ENCODE assay signal across 12 cellular contexts in the genomic region with DNA sequence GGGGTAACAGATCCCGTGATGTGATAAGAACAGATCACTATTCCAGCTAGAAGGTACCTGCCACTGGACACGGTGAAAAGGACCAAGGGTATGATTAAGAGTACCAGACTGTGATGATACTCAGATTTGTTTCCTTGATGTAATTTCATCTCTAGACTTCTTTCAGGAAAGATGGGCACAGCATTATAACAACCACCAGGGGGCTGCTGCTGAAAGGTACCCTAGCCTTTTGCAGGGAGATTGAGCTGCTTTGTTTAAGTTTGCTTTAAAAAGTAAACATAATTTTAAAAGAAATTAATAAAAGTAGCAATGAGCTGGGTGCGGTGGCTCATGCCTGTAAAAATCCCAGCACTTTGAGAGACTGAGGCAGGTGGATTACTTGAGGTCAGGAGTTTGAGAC.
DNase-seq lines count a peak whose midpoint lies in the region; ATAC-seq and TF ChIP-seq lines count a peak whose summit lies in the region.
"Had no signal": no experiment of that assay in that cellular context is flagged by ENCODE, and none has a peak within 500 bp of the region (broad histone marks: within the 10 kb centered on the region; RNA-seq: fewer than 3 reads in every experiment).

No MANE protein-coding gene starts in this region.

- POLR2A ChIA-PET in WTC11 (lab: Charles Lee) (no interaction called here), GM10248 (lab: Yijun Ruan, JAX) (no interaction called here)

- H3K36me3 Mint-ChIP-seq in WTC11 (no peaks in the 10 kb centered on the region), mesothelial cell of epicardium (no peaks in the 10 kb centered on the region)
- H3K36me3 Mint-ChIP-seq: brain; stimulated activated naive B cell treated with anti-CD40 and anti-IgM and Interleukin-4, amounts not matched to agents 10 μg/mL and 1 μg/mL and 100 μg/mL, for 72 hours had no signal

- CTCF ChIA-PET in WTC11 (lab: Charles Lee) (interaction anchor here (0.6 to 1.5 kb wide), 8 partner anchors 9 to 657 kb away, joined by 3 to 6 read pairs (median 3); no protein-coding TSS in a partner anchor), GM10248 (lab: Yijun Ruan, JAX) (interaction anchor here (0.9 to 2.8 kb wide), 4 partner anchors 9 to 274 kb away, joined by 3 to 11 read pairs (median 4); no protein-coding TSS in a partner anchor)

- TF ChIP-seq CTCF in WTC11 (IDR thresholded peaks at IDR 0.05) (0 out of 2 replicates have a peak, but pooled peaks have one; percentile 20), mesothelial cell of epicardium (IDR thresholded peaks at IDR 0.05; ENCODE audit: unreplicated experiment) (peak; percentile 56), GM10248 (IDR thresholded peaks at IDR 0.05; ENCODE audit: control extremely low read depth, extremely low read depth, low read depth, missing control alignments) (no peak)

- peaks cover 9% of the 10 kb centered on the region for H3K9me3 Mint-ChIP-seq in WTC11
- H3K9me3 Mint-ChIP-seq in mesothelial cell of epicardium: no peaks in the 10 kb centered on the region
- H3K9me3 Mint-ChIP-seq: brain; stimulated activated naive B cell treated with anti-CD40 and anti-IgM and Interleukin-4, amounts not matched to agents 10 μg/mL and 1 μg/mL and 100 μg/mL, for 72 hours had no signal

- H3K4me3 Mint-ChIP-seq in WTC11: no peak overlapping the region
- no peak overlapping the region for H3K4me3 Mint-ChIP-seq in mesothelial cell of epicardium
- H3K4me3 Mint-ChIP-seq: brain; stimulated activated naive B cell treated with anti-CD40 and anti-IgM and Interleukin-4, amounts not matched to agents 10 μg/mL and 1 μg/mL and 100 μg/mL, for 72 hours had no signal

- ATAC-seq in WTC11 (peak; percentile 51; the same call in 1 of the 2 replicates), HG03097 (IDR thresholded peaks at IDR 0.05; ENCODE audit: low FRiP score, unreplicated experiment) (no peak)

- peaks cover 7% of the 10 kb centered on the region for H3K4me1 Mint-ChIP-seq in WTC11
- H3K4me1 Mint-ChIP-seq in mesothelial cell of epicardium: no peaks in the 10 kb centered on the region
- H3K4me1 Mint-ChIP-seq: brain; stimulated activated naive B cell treated with anti-CD40 and anti-IgM and Interleukin-4, amounts not matched to agents 10 μg/mL and 1 μg/mL and 100 μg/mL, for 72 hours had no signal

- DNase-seq in EL (peak; percentile 5), HT1080 (ENCODE audit: low read depth) (peak; percentile 13), WTC11 (ENCODE audit: low spot score) (peak; percentile 13), mesothelial cell of epicardium (ENCODE audit: low spot score in 2 of 2, unreplicated experiment in 2 of 2) (no peak), GM10248 (ENCODE audit: extremely low spot score) (no peak), NCI-H1417 (lab: John Stamatoyannopoulos, UW) (no peak)
- DNase-seq in activated CD8-positive, alpha-beta memory T cell treated with anti-CD3 and anti-CD28 coated beads for 24 hours: no peak
- DNase-seq: activated CD4-positive, CD25-positive, alpha-beta regulatory T cell treated with anti-CD3 and anti-CD28 coated beads, Interleukin-2, amount 50 U/mL, for 72 hours; NCI-H226; stimulated activated naive B cell treated with anti-CD40 and anti-IgM and Interleukin-4, amounts not matched to agents 10 μg/mL and 1 μg/mL and 100 μg/mL, for 72 hours had no signal

- no peaks in the 10 kb centered on the region for H3K27me3 Mint-ChIP-seq in WTC11 (ENCODE audit: low read depth)
- H3K27me3 Mint-ChIP-seq in mesothelial cell of epicardium (ENCODE audit: low read depth): no peaks in the 10 kb centered on the region
- H3K27me3 Mint-ChIP-seq: brain; stimulated activated naive B cell treated with anti-CD40 and anti-IgM and Interleukin-4, amounts not matched to agents 10 μg/mL and 1 μg/mL and 100 μg/mL, for 72 hours had no signal

- H3K27ac Mint-ChIP-seq in WTC11 (no peak overlapping the region), mesothelial cell of epicardium (no peak overlapping the region)
- H3K27ac Mint-ChIP-seq: brain; stimulated activated naive B cell treated with anti-CD40 and anti-IgM and Interleukin-4, amounts not matched to agents 10 μg/mL and 1 μg/mL and 100 μg/mL, for 72 hours had no signal

TF ChIP-seq in WTC11, 78 proteins besides CTCF, POLR2A, EP300 and RAD21:
- no peak for TF ChIP-seq CBFB (CRISPR knock-in tag; IDR thresholded peaks at IDR 0.05; ENCODE audit: low read depth)
- no peak for TF ChIP-seq GRHL2 (CRISPR knock-in tag; IDR thresholded peaks at IDR 0.05; ENCODE audit: insufficient replicate concordance, severe bottlenecking)
- TF ChIP-seq, protein P1, sequence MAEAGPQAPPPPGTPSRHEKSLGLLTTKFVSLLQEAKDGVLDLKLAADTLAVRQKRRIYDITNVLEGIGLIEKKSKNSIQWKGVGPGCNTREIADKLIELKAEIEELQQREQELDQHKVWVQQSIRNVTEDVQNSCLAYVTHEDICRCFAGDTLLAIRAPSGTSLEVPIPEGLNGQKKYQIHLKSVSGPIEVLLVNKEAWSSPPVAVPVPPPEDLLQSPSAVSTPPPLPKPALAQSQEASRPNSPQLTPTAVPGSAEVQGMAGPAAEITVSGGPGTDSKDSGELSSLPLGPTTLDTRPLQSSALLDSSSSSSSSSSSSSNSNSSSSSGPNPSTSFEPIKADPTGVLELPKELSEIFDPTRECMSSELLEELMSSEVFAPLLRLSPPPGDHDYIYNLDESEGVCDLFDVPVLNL (CRISPR knock-in tag; IDR thresholded peaks at IDR 0.05; ENCODE audit: borderline replicate concordance, low read depth): no peak
- TF ChIP-seq, protein P2, sequence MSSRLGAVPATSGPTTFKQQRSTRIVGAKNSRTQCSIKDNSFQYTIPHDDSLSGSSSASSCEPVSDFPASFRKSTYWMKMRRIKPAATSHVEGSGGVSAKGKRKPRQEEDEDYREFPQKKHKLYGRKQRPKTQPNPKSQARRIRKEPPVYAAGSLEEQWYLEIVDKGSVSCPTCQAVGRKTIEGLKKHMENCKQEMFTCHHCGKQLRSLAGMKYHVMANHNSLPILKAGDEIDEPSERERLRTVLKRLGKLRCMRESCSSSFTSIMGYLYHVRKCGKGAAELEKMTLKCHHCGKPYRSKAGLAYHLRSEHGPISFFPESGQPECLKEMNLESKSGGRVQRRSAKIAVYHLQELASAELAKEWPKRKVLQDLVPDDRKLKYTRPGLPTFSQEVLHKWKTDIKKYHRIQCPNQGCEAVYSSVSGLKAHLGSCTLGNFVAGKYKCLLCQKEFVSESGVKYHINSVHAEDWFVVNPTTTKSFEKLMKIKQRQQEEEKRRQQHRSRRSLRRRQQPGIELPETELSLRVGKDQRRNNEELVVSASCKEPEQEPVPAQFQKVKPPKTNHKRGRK (CRISPR knock-in tag; IDR thresholded peaks at IDR 0.05; ENCODE audit: borderline replicate concordance): no peak

Comparison
In these comparisons a context has a peak if more than half of its experiments do, and no peak if none do; other contexts are left out.
1. DNase-seq: peak in EL (single experiment), HT1080 (single experiment) and WTC11 (single experiment); none in mesothelial cell of epicardium (0 of 2), activated CD8-positive, alpha-beta memory T cell treated with anti-CD3 and anti-CD28 coated beads for 24 hours (single experiment), GM10248 (single experiment) and NCI-H1417 (0 of 3).